8 cellular contexts compared by ENCODE assay signal in genomic region chr4:145097821-145098674, GRCh38. TPM values are rescaled to one million over a fixed set of nuclear protein-coding genes. Genes with fewer than 3 reads are reported as not detected.
DNase-seq lines count a peak whose midpoint lies in the region; ATAC-seq and TF ChIP-seq lines count a peak whose summit lies in the region.

Gene ABCE1 (plus strand): TSS chr4:145098311. CDS start chr4:145104413, 6,102 bp downstream.
Gene ANAPC10 (minus strand): TSS chr4:145098196. CDS start chr4:145096099, 2,097 bp downstream.

- H3K27me3 ChIP-seq in adrenal gland (no peaks in the 10 kb centered on the region), heart left ventricle (no peaks in the 10 kb centered on the region), upper lobe of left lung (no peaks in the 10 kb centered on the region)

- H3K36me3 ChIP-seq in adrenal gland (replicated peaks in 1 of 2) (peaks cover 0 to 6% of the 10 kb centered on the region in 2 donors), heart left ventricle (peaks cover 0 to 30% (median 27%) of the 10 kb centered on the region in 9 donors), upper lobe of left lung (peaks cover 0 to 27% (median 12%) of the 10 kb centered on the region in 4 donors)

- no peak for TF ChIP-seq EP300 in upper lobe of left lung (IDR thresholded peaks at IDR 0.05)

- peak; percentile 26 for TF ChIP-seq CTCF in GM13976 (IDR thresholded peaks at IDR 0.05; ENCODE audit: borderline replicate concordance, control extremely low read depth, extremely low read depth, insufficient read depth, missing control alignments)
- TF ChIP-seq CTCF in adrenal gland (IDR thresholded peaks at IDR 0.05) = peak in 4 of 6 experiments; percentile 23 to 47 (median 30)
- peak in 9 of 12 donors; percentile 9 to 50 (median 32) for TF ChIP-seq CTCF in heart left ventricle (IDR thresholded peaks at IDR 0.05)
- peak in 1 of 6 experiments; percentile 10 for TF ChIP-seq CTCF in upper lobe of left lung (IDR thresholded peaks at IDR 0.05)

- H3K27ac ChIP-seq in adrenal gland (peak within 1 kb of the TSS; percentile 79 to 97 (median 94)), heart left ventricle (peak within 1 kb of the TSS; percentile 73 to 95 (median 91)), upper lobe of left lung (peak within 1 kb of the TSS; percentile 92)

- in situ Hi-C loops in GM13976 (cut with MboI; ENCODE audit: low sequenced_read_pairs, unreplicated experiment) = no loop called here

- DNase-seq in GM13976 (ENCODE audit: low spot score) (peak; percentile 91), NCI-H146 (lab: John Stamatoyannopoulos, UW) (peak; percentile 94), T-helper 1 cell (peak; percentile 84 to 97 (median 93)), adrenal gland (peak; percentile 95 to 98 (median 98)), heart left ventricle (peak; percentile 95 to 97 (median 96)), posterior cingulate gyrus (peak; percentile 84 to 98 (median 90)), upper lobe of left lung (peak; percentile 96)

- ATAC-seq in HG02870 (IDR thresholded peaks at IDR 0.05; ENCODE audit: unreplicated experiment) = peak; percentile 71
- peak; percentile 98 to 99 (median 98) for ATAC-seq in heart left ventricle
- ATAC-seq in upper lobe of left lung (ENCODE audit: low FRiP score in 2 of 2) = peak; percentile 98 to 99

- H3K4me1 ChIP-seq in adrenal gland (replicated peaks in 1 of 2) = peaks cover 19 to 52% of the 10 kb centered on the region in 2 donors
- H3K4me1 ChIP-seq in heart left ventricle = peaks cover 3 to 55% (median 33%) of the 10 kb centered on the region in 12 donors
- H3K4me1 ChIP-seq in upper lobe of left lung = peaks cover 28 to 57% (median 29%) of the 10 kb centered on the region in 4 donors

- H3K4me3 ChIP-seq in adrenal gland (peak within 1 kb of the TSS; percentile 35 to 89 (median 65)), heart left ventricle (peak within 1 kb of the TSS; percentile 58 to 82 (median 70)), upper lobe of left lung (peak within 1 kb of the TSS; percentile 73 to 90 (median 84))

- intact Hi-C loops in adrenal gland (cut with DNase I) = loop anchor here in 1 of 2 donors (10.0 kb wide), 1 partner anchor 923 kb away; no protein-coding TSS in a partner anchor
- intact Hi-C loops in heart left ventricle (cut with DNase I) = loop anchor here in 3 of 10 donors (5.0 to 10.0 kb wide), 2 partner anchors 514 to 923 kb away; no protein-coding TSS in a partner anchor
- intact Hi-C loops in posterior cingulate gyrus (cut with DNase I) = loop anchor here (2.0 kb wide), 1 partner anchor 81 kb away; no protein-coding TSS in a partner anchor

- WGBS in adrenal gland, 4 donors = 0 to 1% (median 0%) methylated on average over 19 to 67 of the region's 67 CpGs
- 0 to 1% (median 0%) methylated on average over 66 to 67 of the region's 67 CpGs for WGBS in heart left ventricle, 4 donors
- WGBS in upper lobe of left lung, 2 donors = 0% methylated on average over 35 to 66 of the region's 67 CpGs

- peaks cover 0 to 7% (median 0%) of the 10 kb centered on the region in 3 donors for H3K9me3 ChIP-seq in adrenal gland (replicated peaks in 1 of 3)
- peaks cover 0 to 13% (median 2%) of the 10 kb centered on the region in 12 donors for H3K9me3 ChIP-seq in heart left ventricle
- peaks cover 0 to 4% (median 0%) of the 10 kb centered on the region in 4 donors for H3K9me3 ChIP-seq in upper lobe of left lung

- TF ChIP-seq POLR2A in adrenal gland (IDR thresholded peaks at IDR 0.05) (peak; percentile 45 to 52), heart left ventricle (IDR thresholded peaks at IDR 0.05) (peak in 1 of 2 donors; percentile 41), upper lobe of left lung (IDR thresholded peaks at IDR 0.05) (peak in 3 of 4 donors; percentile 49 to 80 (median 72))

RNA-seq across cellular contexts. Expression of gene ABCE1, which starts in this region (rescaled TPM):
- 10 to 100 TPM; 29.6 to 66.8 (median 50.6) TPM for total RNA-seq in adrenal gland
- 10 to 100 TPM; 14.9 to 72.5 (median 15.8) TPM for polyA plus RNA-seq in adrenal gland
- total RNA-seq in heart left ventricle = 10 to 100 TPM; 32.0 to 48.9 (median 40.1) TPM
- 10 to 100 TPM; 12.7 to 45.7 TPM for polyA plus RNA-seq in heart left ventricle
- 10 to 100 TPM; 13.7 to 86.5 (median 39.2) TPM for total RNA-seq in upper lobe of left lung

RNA-seq across cellular contexts. Expression of gene ANAPC10, which starts in this region (rescaled TPM):
- total RNA-seq in adrenal gland (10 to 100 TPM; 15.6 to 51.6 (median 19.7) TPM), heart left ventricle (10 to 100 TPM; 12.3 to 26.9 (median 13.6) TPM), upper lobe of left lung (10 to 100 TPM in 5 of 6 donors, 1 to 10 TPM in 1; 8.7 to 50.6 (median 27.8) TPM)
- polyA plus RNA-seq in adrenal gland (10 to 100 TPM; 11.8 to 40.3 (median 13.0) TPM), heart left ventricle (10 to 100 TPM; 13.0 to 20.7 TPM)

Comparison
In these comparisons a context has a peak if more than half of its experiments do, and no peak if none do; other contexts are left out.
1. Peak in every context shown above with its lines: DNase-seq, ATAC-seq, H3K4me3 ChIP-seq and H3K27ac ChIP-seq.